Comparison of ENCODE assay signal across 8 cellular contexts in the genomic region with DNA sequence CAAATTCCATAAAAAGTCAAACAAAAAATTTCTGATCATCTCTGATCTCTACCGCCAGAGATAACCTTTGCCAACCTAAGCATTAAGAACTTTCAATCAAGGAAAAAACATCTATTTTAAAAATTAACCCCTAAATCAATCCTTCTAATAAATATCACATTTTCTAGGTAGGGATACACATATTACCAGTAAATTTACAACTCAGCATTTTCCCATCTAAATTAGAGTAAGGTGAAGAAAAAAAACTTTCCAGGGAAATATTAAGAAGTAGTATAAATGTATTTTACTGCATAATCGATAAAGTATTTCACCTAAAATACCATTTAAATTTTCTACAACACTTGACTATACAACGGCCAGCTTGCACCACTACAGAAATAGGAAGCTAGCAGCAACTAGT. TPM values are rescaled to one million over a fixed set of nuclear protein-coding genes. Genes with fewer than 3 reads are reported as not detected.
A peak's percentile ranks its signal among the peaks of the same experiment; 100 is the strongest.
DNase-seq lines count a peak whose midpoint lies in the region; ATAC-seq and TF ChIP-seq lines count a peak whose summit lies in the region.

No MANE protein-coding gene starts in this region.

- H3K4me1 Mint-ChIP-seq in Calu3 (ENCODE audit: low read depth, unreplicated experiment), result peaks cover 28% of the 10 kb centered on the region

- H2AFZ ChIP-seq in OCI-LY1 (ENCODE audit: low read length) (no peak overlapping the region), parathyroid adenoma (no peak overlapping the region)

- H3K27ac ChIP-seq in OCI-LY1 (ENCODE audit: low read depth, low read length, poor library complexity, severe bottlenecking) (no peak overlapping the region), parathyroid adenoma (no peak overlapping the region)

- peaks cover 24% of the 10 kb centered on the region for H3K79me2 ChIP-seq in OCI-LY1 (ENCODE audit: insufficient read depth, low read length)
- peaks cover 14% of the 10 kb centered on the region for H3K79me2 ChIP-seq in parathyroid adenoma

- H3K9me3 ChIP-seq in OCI-LY1 (ENCODE audit: low read length) (no peaks in the 10 kb centered on the region), endocrine pancreas (ENCODE audit: control insufficient read depth, low read length) (no peaks in the 10 kb centered on the region), parathyroid adenoma (ENCODE audit: control insufficient read depth, low read length) (no peaks in the 10 kb centered on the region)

- DNase-seq in Calu3 (no peak), CD1c-positive myeloid dendritic cell (ENCODE audit: extremely low spot score) (no peak), NCI-H146 (lab: John Stamatoyannopoulos, UW) (no peak)

- no peak for ATAC-seq in GM21717 (IDR thresholded peaks at IDR 0.05; ENCODE audit: unreplicated experiment)
- no peak for ATAC-seq in HG03439 (IDR thresholded peaks at IDR 0.05; ENCODE audit: unreplicated experiment)

- BruUV-seq in Calu3 (replicated peaks; lab: Mats Ljungman, UMichigan), result no TSS peak

- H3F3A ChIP-seq in OCI-LY1 (ENCODE audit: insufficient read depth, low read length), result no peaks in the 10 kb centered on the region

- H3K4me1 ChIP-seq in OCI-LY1 (ENCODE audit: insufficient read depth, low read length, severe bottlenecking) (peaks cover 15% of the 10 kb centered on the region), endocrine pancreas (ENCODE audit: control insufficient read depth, insufficient read depth, low read length) (peaks cover 12% of the 10 kb centered on the region), parathyroid adenoma (no peaks in the 10 kb centered on the region)

- H3K9me3 Mint-ChIP-seq in Calu3 (ENCODE audit: low read depth, unreplicated experiment), result no peaks in the 10 kb centered on the region

- H3K9ac ChIP-seq in OCI-LY1 (ENCODE audit: low read length) (peak overlapping the region; percentile 79; the same call in 1 of the 2 replicates), endocrine pancreas (ENCODE audit: control insufficient read depth, insufficient read depth, low read length) (peak overlapping the region; percentile 22), parathyroid adenoma (no peak overlapping the region)

- H3K27me3 Mint-ChIP-seq in Calu3 (ENCODE audit: unreplicated experiment), result peaks cover 35% of the 10 kb centered on the region

- H4K20me1 ChIP-seq in OCI-LY1 (ENCODE audit: insufficient read depth, low read length), result no peaks in the 10 kb centered on the region; the same call in 1 of the 2 replicates

- CTCF ChIA-PET in Calu3 (lab: Charles Lee), result interaction anchor here (0.6 to 1.7 kb wide), 4 partner anchors 13 to 439 kb away, joined by 3 to 5 read pairs (median 4); no protein-coding TSS in a partner anchor

- H3K36me3 ChIP-seq in OCI-LY1 (ENCODE audit: insufficient read depth, low read length) (no peaks in the 10 kb centered on the region), endocrine pancreas (ENCODE audit: control insufficient read depth, insufficient read depth, low read length) (no peaks in the 10 kb centered on the region), parathyroid adenoma (ENCODE audit: control insufficient read depth, insufficient read depth, low read length) (no peaks in the 10 kb centered on the region)

- peak overlapping the region; percentile 99 for H3K4me2 ChIP-seq in OCI-LY1 (ENCODE audit: low read length)
- peak overlapping the region; percentile 85 for H3K4me2 ChIP-seq in parathyroid adenoma (ENCODE audit: low read length)

- H3K9me2 ChIP-seq in OCI-LY1 (ENCODE audit: low read depth, low read length), result no peaks in the 10 kb centered on the region

- H3K27ac Mint-ChIP-seq in Calu3 (ENCODE audit: unreplicated experiment), result peak overlapping the region; percentile 100

- H3K4me3 Mint-ChIP-seq in Calu3 (ENCODE audit: low read depth, unreplicated experiment), result peak overlapping the region; percentile 92

- H3K36me3 Mint-ChIP-seq in Calu3 (ENCODE audit: insufficient read depth, unreplicated experiment), result peaks cover 26% of the 10 kb centered on the region

- H3K27me3 ChIP-seq in OCI-LY1 (ENCODE audit: insufficient read depth, low read length) (no peaks in the 10 kb centered on the region), endocrine pancreas (ENCODE audit: control insufficient read depth, insufficient read depth, low read length) (no peaks in the 10 kb centered on the region), parathyroid adenoma (ENCODE audit: control insufficient read depth, insufficient read depth, low read length) (no peaks in the 10 kb centered on the region)

- TF ChIP-seq CTCF in Calu3 (IDR thresholded peaks at IDR 0.05; ENCODE audit: unreplicated experiment) (no peak), OCI-LY1 (IDR thresholded peaks at IDR 0.05; ENCODE audit: low read length) (no peak), parathyroid adenoma (IDR thresholded peaks at IDR 0.05) (no peak)

- intact Hi-C loops in Calu3 (cut with micrococcal nuclease; ENCODE audit: unreplicated experiment), result loop anchor here (5.0 kb wide), 1 partner anchor 121 kb away; no protein-coding TSS in a partner anchor

- H3K4me3 ChIP-seq in OCI-LY1 (ENCODE audit: low read depth, low read length, poor library complexity, severe bottlenecking), result peak overlapping the region; percentile 94
- peak overlapping the region; percentile 99 for H3K4me3 ChIP-seq in endocrine pancreas (ENCODE audit: control insufficient read depth, insufficient read depth, low read length)
- peak overlapping the region; percentile 82 for H3K4me3 ChIP-seq in parathyroid adenoma (ENCODE audit: low read depth, low read length)

RNA-seq across cellular contexts. Expression of a gene that starts 1.5 kb away (rescaled TPM):
- total RNA-seq in Calu3 (2022), result 28.0 and 30.6 TPM in 2 replicates

RNA-seq across cellular contexts. Expression of a gene that starts 12.6 kb away (rescaled TPM):
- 10.0 and 11.3 TPM in 2 replicates for total RNA-seq in Calu3 (2022)
